ENCODE assay signal across 23 cellular contexts in genomic region chr11:34707462-34707840, GRCh38.
A peak's percentile ranks its signal among the peaks of the same experiment; 100 is the strongest.
DNase-seq lines count a peak whose midpoint lies in the region; ATAC-seq, FAIRE-seq and TF ChIP-seq lines count a peak whose summit lies in the region.
"Had no signal": no experiment of that assay in that cellular context is flagged by ENCODE, and none has a peak within 500 bp of the region (broad histone marks: within the 10 kb centered on the region; RNA-seq: fewer than 3 reads in every experiment).

No MANE protein-coding gene starts in this region.

- POLR2A ChIA-PET in H1 (lab: Charles Lee; ENCODE audit: partially characterized antibody), result no interaction called here

- peaks cover 15 to 23% (median 18%) of the 10 kb centered on the region in 6 donors for H3K9me3 Mint-ChIP-seq in immature natural killer cell

- no peak overlapping the region for H3K23ac ChIP-seq in H1 (ENCODE audit: insufficient read length)

- peak overlapping the region; percentile 84; the same call in 1 of the 2 replicates for H4K8ac ChIP-seq in H1 (ENCODE audit: extremely low read depth, insufficient read depth, low read length)

- no peak for TF ChIP-seq RAD21 in H1 (IDR thresholded peaks at IDR 0.05 in 1 of 2, conservative IDR thresholded peaks at IDR 0.05 in 1 of 2; ENCODE audit: low read depth in 2 of 2, low read length in 2 of 2)

- no peak for TF ChIP-seq POLR2A in breast epithelium (IDR thresholded peaks at IDR 0.05)
- TF ChIP-seq POLR2A in H1 (IDR thresholded peaks at IDR 0.05; ENCODE audit: control extremely low read depth in 1 of 2, low read depth in 2 of 2, low read length in 2 of 2), result no peak

- ATAC-seq in GM18868 (IDR thresholded peaks at IDR 0.05; ENCODE audit: unreplicated experiment), result no peak
- ATAC-seq: SK-N-SH treated with all-trans-retinoic acid at 6 μM for 48 hours had no signal

- FAIRE-seq in H1 (lab: Jason Lieb, UNC), result no peak
- FAIRE-seq: D721Med, H54 had no signal

- dilution Hi-C loops in mammary epithelial cell (cut with HindIII; ENCODE audit: low sequenced_read_pairs), result no loop called here

- H3K27me3 Mint-ChIP-seq in immature natural killer cell (ENCODE audit: low read depth in 3 of 3), result peaks cover 6 to 25% (median 12%) of the 10 kb centered on the region in 3 donors

- H3K9me3 ChIP-seq in mammary epithelial cell (replicated peaks; ENCODE audit: insufficient read depth, low read length) (no peaks in the 10 kb centered on the region), breast epithelium (peaks cover 9 to 13% of the 10 kb centered on the region in 2 donors), H1 (ENCODE audit: insufficient read depth in 2 of 2, low read depth in 1 of 2, low read length in 1 of 2) (peaks cover 11 to 19% of the 10 kb centered on the region in 2 experiments; a peak in 3 of 4 replicates)

- no peaks in the 10 kb centered on the region for H3K36me3 ChIP-seq in mammary epithelial cell (ENCODE audit: insufficient read depth, low read length)
- H3K36me3 ChIP-seq in breast epithelium, result no peaks in the 10 kb centered on the region
- H3K36me3 ChIP-seq in H1 (ENCODE audit: control insufficient read depth in 2 of 4, insufficient read depth in 4 of 4, low read length in 3 of 4), result peaks cover 5 to 21% (median 13%) of the 10 kb centered on the region in 4 experiments; a peak in 6 of 8 replicates
- H3K36me3 ChIP-seq: BLaER1 treated with 17β-estradiol and CSF1 and Interleukin-3, amounts not matched to agents 10 nM and 100 nM had no signal

- no peak overlapping the region for H3K27ac ChIP-seq in mammary epithelial cell (ENCODE audit: insufficient read depth, low read depth, low read length)
- no peak overlapping the region for H3K27ac ChIP-seq in breast epithelium
- no peak overlapping the region for H3K27ac ChIP-seq in H1 (ENCODE audit: low read depth, low read length)
- H3K27ac ChIP-seq: BLaER1 treated with 17β-estradiol and CSF1 and Interleukin-3, amounts not matched to agents 10 nM and 100 nM had no signal

- H3K4me2 ChIP-seq in mammary epithelial cell (ENCODE audit: insufficient read depth, low read depth, low read length) (no peak overlapping the region), H1 (ENCODE audit: insufficient read depth in 1 of 2, low read depth in 2 of 2, low read length in 2 of 2) (no peak overlapping the region)
- H3K4me2 ChIP-seq: BLaER1 treated with 17β-estradiol and CSF1 and Interleukin-3, amounts not matched to agents 10 nM and 100 nM had no signal

- H3K9ac ChIP-seq in mammary epithelial cell (ENCODE audit: insufficient read depth, low read length), result no peak overlapping the region
- no peak overlapping the region for H3K9ac ChIP-seq in H1 (replicated peaks in 1 of 4; ENCODE audit: extremely low read depth in 1 of 4, low read depth in 3 of 4, low read length in 3 of 4)
- H3K9ac ChIP-seq: BLaER1 treated with 17β-estradiol and CSF1 and Interleukin-3, amounts not matched to agents 10 nM and 100 nM had no signal

- DNase-seq in mammary epithelial cell (no peak), breast epithelium (ENCODE audit: low spot score in 2 of 2) (no peak), H1 (ENCODE audit: low read depth in 1 of 2, low spot score in 2 of 2) (no peak), immature natural killer cell (peak; percentile 49 to 66 (median 63)), T-helper 1 cell (no peak), NCI-H774 (lab: John Stamatoyannopoulos, UW) (no peak)
- DNase-seq in activated naive CD4-positive, alpha-beta T cell treated with Interleukin-2 at 50 U/mL for 16 hours, result no peak
- DNase-seq: 8988T; CD8-positive, alpha-beta memory T cell; DMS79; HFFc6; KBM-7; NCI-H1105; NCI-H1694; NCI-H2227 treated with DMSO at 0.1 percent for 48 hours; NCI-H524 treated with DMSO at 0.1 percent for 48 hours; OCI-M1; SHP77 treated with DMSO at 0.1 percent for 48 hours had no signal

- H2BK5ac ChIP-seq in H1 (ENCODE audit: low read depth, low read length), result no peak overlapping the region

- H2BK20ac ChIP-seq in H1 (ENCODE audit: low read length), result no peak overlapping the region

- peaks cover 21 to 30% of the 10 kb centered on the region in 2 donors for H3K4me1 Mint-ChIP-seq in immature natural killer cell
- H3K4me1 Mint-ChIP-seq: CD8-positive, alpha-beta memory T cell had no signal

- no CpG with 5 or more reads among the region's 3 CpGs for WGBS in mammary epithelial cell (ENCODE audit: low coverage, missing lambda C conversion rate)
- WGBS in H1 (ENCODE audit: extremely low coverage in 1 of 2, insufficient coverage in 1 of 2, insufficient read length in 1 of 2, insufficient replicate concordance in 2 of 2, low coverage in 1 of 2, low lambda C conversion rate in 2 of 2, missing lambda C conversion rate in 1 of 2), 2 experiments, result 74% methylated on average over 3 of the region's 3 CpGs; no CpG with 5 or more reads in 1 of the 2 experiments

- CTCF ChIA-PET in mammary epithelial cell (lab: Charles Lee; ENCODE audit: low non-redundant PET) (no interaction called here), H1 (lab: Charles Lee; ENCODE audit: partially characterized antibody) (interaction anchor here (1.1 kb wide), 1 partner anchor 62 kb away, joined by 5 read pairs; no protein-coding TSS in a partner anchor)

- no peak overlapping the region for H3K4ac ChIP-seq in H1 (replicated peaks; ENCODE audit: insufficient read length, low read depth, low read length)

- peaks cover 10 to 11% (median 10%) of the 10 kb centered on the region in 3 donors for H3K36me3 Mint-ChIP-seq in immature natural killer cell

- H3K4me3 Mint-ChIP-seq in immature natural killer cell, result peak overlapping the region; percentile 18 to 68 (median 47)
- H3K4me3 Mint-ChIP-seq: CD8-positive, alpha-beta memory T cell; HFFc6 had no signal

- H3K27me3 ChIP-seq in mammary epithelial cell (ENCODE audit: insufficient read depth, low read length), result no peaks in the 10 kb centered on the region
- H3K27me3 ChIP-seq in breast epithelium, result no peaks in the 10 kb centered on the region
- H3K27me3 ChIP-seq in H1 (replicated peaks in 1 of 4; ENCODE audit: control insufficient read depth in 3 of 4, extremely low read depth in 1 of 4, insufficient read depth in 3 of 4, low read length in 3 of 4), result no peaks in the 10 kb centered on the region
- H3K27me3 ChIP-seq: BLaER1 treated with 17β-estradiol and CSF1 and Interleukin-3, amounts not matched to agents 10 nM and 100 nM had no signal

- H4K5ac ChIP-seq in H1 (ENCODE audit: insufficient read length, low read depth, low read length), result no peak overlapping the region

- BruUV-seq in mammary epithelial cell (replicated peaks; lab: Mats Ljungman, UMichigan), result no TSS peak

- no peak for TF ChIP-seq EP300 in H1 (IDR thresholded peaks at IDR 0.05; ENCODE audit: borderline replicate concordance in 1 of 2, low read depth in 2 of 2, low read length in 2 of 2)

- H3K23me2 ChIP-seq in H1 (ENCODE audit: low read depth, low read length), result no peaks in the 10 kb centered on the region

- H3K4me1 ChIP-seq in mammary epithelial cell (ENCODE audit: insufficient read depth, low read length) (no peaks in the 10 kb centered on the region), breast epithelium (no peaks in the 10 kb centered on the region), H1 (replicated peaks in 1 of 4; ENCODE audit: control insufficient read depth in 3 of 4, insufficient read depth in 4 of 4, low read length in 3 of 4) (no peaks in the 10 kb centered on the region; a peak in 1 of 7 replicates)
- H3K4me1 ChIP-seq: BLaER1 treated with 17β-estradiol and CSF1 and Interleukin-3, amounts not matched to agents 10 nM and 100 nM had no signal

- H3K14ac ChIP-seq in H1 (ENCODE audit: insufficient read length), result no peak overlapping the region

- no peak overlapping the region for H3K4me3 ChIP-seq in mammary epithelial cell (replicated peaks in 1 of 3; ENCODE audit: insufficient read depth in 1 of 3, low read depth in 2 of 3, low read length in 3 of 3)
- no peak overlapping the region for H3K4me3 ChIP-seq in breast epithelium
- H3K4me3 ChIP-seq in H1 (ENCODE audit: extremely low read depth in 1 of 4, insufficient read depth in 2 of 4, low read depth in 3 of 4, low read length in 4 of 4), result no peak overlapping the region
- H3K4me3 ChIP-seq: BLaER1 treated with 17β-estradiol and CSF1 and Interleukin-3, amounts not matched to agents 10 nM and 100 nM had no signal

- no peak overlapping the region for H4K91ac ChIP-seq in H1 (replicated peaks; ENCODE audit: insufficient read length, low read length)

- no peak overlapping the region for H2BK15ac ChIP-seq in H1 (ENCODE audit: low read length)

- in situ Hi-C loops in mammary epithelial cell (cut with MboI; ENCODE audit: low sequenced_read_pairs in 2 of 2), result no loop called here

- H3K79me1 ChIP-seq in H1 (ENCODE audit: low read depth, low read length), result peaks cover 2% of the 10 kb centered on the region

- TF ChIP-seq CTCF in mammary epithelial cell (conservative IDR thresholded peaks at IDR 0.05 in 1 of 2, IDR thresholded peaks at IDR 0.05 in 1 of 2; ENCODE audit: extremely low read depth in 1 of 2, insufficient read depth in 1 of 2, low read depth in 1 of 2, low read length in 2 of 2) (no peak), breast epithelium (IDR thresholded peaks at IDR 0.05) (no peak), H1 (IDR thresholded peaks at IDR 0.05; ENCODE audit: control extremely low read depth in 1 of 3, insufficient read depth in 1 of 3, low read depth in 1 of 3, low read length in 3 of 3) (no peak)

- H4K20me1 ChIP-seq in mammary epithelial cell (ENCODE audit: insufficient read depth, low read length) (no peaks in the 10 kb centered on the region), H1 (replicated peaks in 1 of 2; ENCODE audit: control insufficient read depth in 1 of 2, insufficient read depth in 2 of 2, low read length in 2 of 2) (peaks cover 0 to 2% of the 10 kb centered on the region in 2 experiments)
- H4K20me1 ChIP-seq: BLaER1 treated with 17β-estradiol and CSF1 and Interleukin-3, amounts not matched to agents 10 nM and 100 nM had no signal

- no peak overlapping the region for H2AK5ac ChIP-seq in H1 (ENCODE audit: low read depth, low read length)

- H2AFZ ChIP-seq in mammary epithelial cell (ENCODE audit: low read depth, low read length) (peak overlapping the region; percentile 42), H1 (ENCODE audit: low read length) (no peak overlapping the region)

- H2BK120ac ChIP-seq in H1 (replicated peaks; ENCODE audit: low read depth, low read length), result no peak overlapping the region

- 0 out of 2 replicates have a peak overlapping the region, but pooled peaks have one; percentile 39 for H2BK12ac ChIP-seq in H1 (ENCODE audit: low read depth, low read length)

- H3K56ac ChIP-seq in H1 (replicated peaks; ENCODE audit: insufficient read length, low read depth, low read length), result no peak overlapping the region

- H3K27ac Mint-ChIP-seq in immature natural killer cell, result peak overlapping the region in 3 of 6 donors; percentile 40 to 63 (median 59)
- H3K27ac Mint-ChIP-seq: HFFc6 had no signal

- H3K79me2 ChIP-seq in mammary epithelial cell (ENCODE audit: insufficient read depth, low read length), result no peaks in the 10 kb centered on the region
- H3K79me2 ChIP-seq in H1 (ENCODE audit: control insufficient read depth in 1 of 2, insufficient read depth in 2 of 2, low read length in 2 of 2), result peaks cover 4 to 36% of the 10 kb centered on the region in 2 experiments; a peak in 3 of 4 replicates

- intact Hi-C loops in mammary epithelial cell (cut with micrococcal nuclease), result no loop called here
- intact Hi-C loops in breast epithelium (cut with DNase I; ENCODE audit: low total_unique reads), result no loop called here

- H3K18ac ChIP-seq in H1 (ENCODE audit: extremely low read depth, low read length), result no peak overlapping the region

TF ChIP-seq in H1, 55 proteins besides CTCF, POLR2A, EP300 and RAD21 (continues in another document):
- no peak for TF ChIP-seq TEAD4 (IDR thresholded peaks at IDR 0.05; ENCODE audit: low read depth, low read length)

Comparison
In these comparisons a context has a peak if more than half of its experiments do, and no peak if none do; other contexts are left out.
1. DNase-seq: peak in immature natural killer cell (3 of 3); none in mammary epithelial cell (single experiment), breast epithelium (0 of 2), H1 (0 of 2), activated naive CD4-positive, alpha-beta T cell treated with Interleukin-2 at 50 U/mL for 16 hours (single experiment), T-helper 1 cell (0 of 5) and NCI-H774 (single experiment).